1 cellular context compared by ENCODE assay signal in the genomic region with DNA sequence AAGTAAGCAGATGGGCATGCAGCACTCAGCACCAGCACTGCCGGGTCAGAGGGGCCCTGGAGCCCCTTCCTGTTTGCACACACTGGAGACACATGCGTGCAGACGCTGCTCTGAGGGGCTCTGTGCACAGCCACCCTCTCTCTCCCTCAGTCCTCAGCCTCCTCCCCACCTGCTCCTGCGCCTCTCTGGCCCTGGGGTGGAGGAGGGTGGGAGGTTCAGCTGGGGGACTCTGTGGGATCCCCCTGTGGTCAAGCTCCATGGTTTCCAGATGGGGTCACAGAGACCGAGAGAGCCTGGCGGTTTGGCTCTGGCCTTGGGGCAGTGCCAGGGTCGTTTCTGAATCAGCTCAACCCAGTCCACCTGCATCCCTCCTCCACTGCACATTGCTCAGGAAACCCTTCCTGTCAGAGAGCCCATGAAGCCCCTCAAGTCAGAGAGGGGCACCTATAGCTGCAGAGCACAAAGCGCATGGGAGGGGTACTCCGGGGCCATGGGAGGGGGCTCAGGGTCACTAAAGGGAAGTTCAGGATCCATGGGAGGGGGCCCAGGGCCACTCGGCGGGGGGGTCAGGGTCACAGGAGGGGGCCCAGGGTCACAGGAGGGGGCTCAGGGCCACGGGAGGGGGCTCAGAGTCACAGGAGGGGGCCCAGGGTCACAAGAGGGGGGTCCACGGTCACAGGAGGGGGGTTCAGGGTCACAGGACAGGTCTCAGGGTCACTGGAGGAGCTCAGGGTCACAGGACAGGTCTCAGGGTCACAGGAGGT.
TF ChIP-seq lines count a peak whose summit lies in the region.

No MANE protein-coding gene starts in this region.

TF ChIP-seq in GM12878, 131 proteins besides CTCF, POLR2A, EP300 and RAD21 (continued from another document):
- TF ChIP-seq, protein P1, sequence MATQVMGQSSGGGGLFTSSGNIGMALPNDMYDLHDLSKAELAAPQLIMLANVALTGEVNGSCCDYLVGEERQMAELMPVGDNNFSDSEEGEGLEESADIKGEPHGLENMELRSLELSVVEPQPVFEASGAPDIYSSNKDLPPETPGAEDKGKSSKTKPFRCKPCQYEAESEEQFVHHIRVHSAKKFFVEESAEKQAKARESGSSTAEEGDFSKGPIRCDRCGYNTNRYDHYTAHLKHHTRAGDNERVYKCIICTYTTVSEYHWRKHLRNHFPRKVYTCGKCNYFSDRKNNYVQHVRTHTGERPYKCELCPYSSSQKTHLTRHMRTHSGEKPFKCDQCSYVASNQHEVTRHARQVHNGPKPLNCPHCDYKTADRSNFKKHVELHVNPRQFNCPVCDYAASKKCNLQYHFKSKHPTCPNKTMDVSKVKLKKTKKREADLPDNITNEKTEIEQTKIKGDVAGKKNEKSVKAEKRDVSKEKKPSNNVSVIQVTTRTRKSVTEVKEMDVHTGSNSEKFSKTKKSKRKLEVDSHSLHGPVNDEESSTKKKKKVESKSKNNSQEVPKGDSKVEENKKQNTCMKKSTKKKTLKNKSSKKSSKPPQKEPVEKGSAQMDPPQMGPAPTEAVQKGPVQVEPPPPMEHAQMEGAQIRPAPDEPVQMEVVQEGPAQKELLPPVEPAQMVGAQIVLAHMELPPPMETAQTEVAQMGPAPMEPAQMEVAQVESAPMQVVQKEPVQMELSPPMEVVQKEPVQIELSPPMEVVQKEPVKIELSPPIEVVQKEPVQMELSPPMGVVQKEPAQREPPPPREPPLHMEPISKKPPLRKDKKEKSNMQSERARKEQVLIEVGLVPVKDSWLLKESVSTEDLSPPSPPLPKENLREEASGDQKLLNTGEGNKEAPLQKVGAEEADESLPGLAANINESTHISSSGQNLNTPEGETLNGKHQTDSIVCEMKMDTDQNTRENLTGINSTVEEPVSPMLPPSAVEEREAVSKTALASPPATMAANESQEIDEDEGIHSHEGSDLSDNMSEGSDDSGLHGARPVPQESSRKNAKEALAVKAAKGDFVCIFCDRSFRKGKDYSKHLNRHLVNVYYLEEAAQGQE (IDR thresholded peaks at IDR 0.05; ENCODE audit: low read depth, low read length), result no peak
- TF ChIP-seq CREM (IDR thresholded peaks at IDR 0.05; ENCODE audit: low read depth) (no peak), TCF3 (IDR thresholded peaks at IDR 0.05; ENCODE audit: borderline replicate concordance, insufficient read depth, low read depth, low read length) (no peak), POLR2AphosphoS5 (IDR thresholded peaks at IDR 0.05; ENCODE audit: low read length) (no peak)
- TF ChIP-seq, protein P2, sequence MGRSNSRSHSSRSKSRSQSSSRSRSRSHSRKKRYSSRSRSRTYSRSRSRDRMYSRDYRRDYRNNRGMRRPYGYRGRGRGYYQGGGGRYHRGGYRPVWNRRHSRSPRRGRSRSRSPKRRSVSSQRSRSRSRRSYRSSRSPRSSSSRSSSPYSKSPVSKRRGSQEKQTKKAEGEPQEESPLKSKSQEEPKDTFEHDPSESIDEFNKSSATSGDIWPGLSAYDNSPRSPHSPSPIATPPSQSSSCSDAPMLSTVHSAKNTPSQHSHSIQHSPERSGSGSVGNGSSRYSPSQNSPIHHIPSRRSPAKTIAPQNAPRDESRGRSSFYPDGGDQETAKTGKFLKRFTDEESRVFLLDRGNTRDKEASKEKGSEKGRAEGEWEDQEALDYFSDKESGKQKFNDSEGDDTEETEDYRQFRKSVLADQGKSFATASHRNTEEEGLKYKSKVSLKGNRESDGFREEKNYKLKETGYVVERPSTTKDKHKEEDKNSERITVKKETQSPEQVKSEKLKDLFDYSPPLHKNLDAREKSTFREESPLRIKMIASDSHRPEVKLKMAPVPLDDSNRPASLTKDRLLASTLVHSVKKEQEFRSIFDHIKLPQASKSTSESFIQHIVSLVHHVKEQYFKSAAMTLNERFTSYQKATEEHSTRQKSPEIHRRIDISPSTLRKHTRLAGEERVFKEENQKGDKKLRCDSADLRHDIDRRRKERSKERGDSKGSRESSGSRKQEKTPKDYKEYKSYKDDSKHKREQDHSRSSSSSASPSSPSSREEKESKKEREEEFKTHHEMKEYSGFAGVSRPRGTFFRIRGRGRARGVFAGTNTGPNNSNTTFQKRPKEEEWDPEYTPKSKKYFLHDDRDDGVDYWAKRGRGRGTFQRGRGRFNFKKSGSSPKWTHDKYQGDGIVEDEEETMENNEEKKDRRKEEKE (IDR thresholded peaks at IDR 0.05), result no peak
